Comparison of ENCODE assay signal across 9 cellular contexts in the genomic region with DNA sequence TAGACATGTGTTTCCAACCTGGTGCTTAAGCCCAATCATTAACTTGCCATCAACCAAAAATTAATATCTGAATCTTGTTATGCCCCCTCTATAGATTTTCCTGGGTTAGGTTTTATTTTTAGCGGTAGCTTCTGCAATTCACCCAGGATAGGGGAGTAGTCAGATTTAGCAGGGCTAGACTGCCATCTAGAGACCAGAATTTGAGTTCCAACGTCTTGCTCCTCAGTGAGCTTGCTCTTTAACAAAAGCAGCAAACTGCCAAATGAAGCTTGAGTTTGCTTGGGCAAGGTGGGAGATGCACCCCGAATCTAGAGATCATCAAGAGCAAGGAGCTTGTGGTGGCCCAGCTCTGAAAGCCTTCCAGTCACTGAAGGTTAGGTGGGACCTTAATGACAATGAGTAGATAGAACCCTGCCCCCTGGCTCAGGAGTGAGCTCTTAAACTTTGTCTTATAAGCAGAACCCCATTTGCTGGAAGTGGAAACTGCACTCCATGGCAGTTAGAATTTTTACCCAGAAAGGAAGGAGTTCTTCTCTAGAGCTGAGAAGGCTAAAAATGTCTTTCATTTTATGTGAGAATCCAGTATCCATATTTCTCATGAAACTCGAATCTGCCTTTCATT.
DNase-seq lines count a peak whose midpoint lies in the region; ATAC-seq and TF ChIP-seq lines count a peak whose summit lies in the region.
"Had no signal": no experiment of that assay in that cellular context is flagged by ENCODE, and none has a peak within 500 bp of the region (broad histone marks: within the 10 kb centered on the region; RNA-seq: fewer than 3 reads in every experiment).

No MANE protein-coding gene starts in this region.

- no peaks in the 10 kb centered on the region for H3K36me3 Mint-ChIP-seq in activated CD4-positive, alpha-beta T cell treated with anti-CD3 and anti-CD28 coated beads, Interleukin-2, amount 10 ng/mL, durations not matched to agents 7 days and 5 days (ENCODE audit: low read depth)
- no peaks in the 10 kb centered on the region for H3K36me3 Mint-ChIP-seq in T-helper 17 cell (ENCODE audit: low read depth)
- H3K36me3 Mint-ChIP-seq: activated naive CD8-positive, alpha-beta T cell had no signal

- no peaks in the 10 kb centered on the region for H3K9me2 ChIP-seq in SK-N-SH

- CTCF ChIA-PET in activated CD4-positive, alpha-beta T cell treated with anti-CD3 and anti-CD28 coated beads, Interleukin-2, amount 10 ng/mL, durations not matched to agents 7 days and 5 days (lab: Charles Lee) = no interaction called here
- CTCF ChIA-PET in SK-N-SH (lab: Yijun Ruan, JAX) = interaction anchor here (0.5 to 5.2 kb wide), 37 partner anchors 8 to 1572 kb away, joined by 3 to 34 read pairs (median 4); no protein-coding TSS in a partner anchor

- H3K27me3 ChIP-seq in SK-N-SH (ENCODE audit: insufficient read depth) = no peaks in the 10 kb centered on the region
- H3K27me3 ChIP-seq in osteoblast (ENCODE audit: insufficient read depth, low read length) = peaks cover 2% of the 10 kb centered on the region

- H3K9me3 Mint-ChIP-seq in activated CD4-positive, alpha-beta T cell treated with anti-CD3 and anti-CD28 coated beads, Interleukin-2, amount 10 ng/mL, durations not matched to agents 7 days and 5 days = no peaks in the 10 kb centered on the region

- H3K4me1 ChIP-seq in SK-N-SH (ENCODE audit: control insufficient read depth in 1 of 2, insufficient read depth in 2 of 2, low read depth in 1 of 2, low read length in 1 of 2) (peaks cover 0 to 13% of the 10 kb centered on the region in 2 experiments; a peak in 2 of 4 replicates), osteoblast (ENCODE audit: insufficient read depth, low read length) (no peaks in the 10 kb centered on the region)

- H3K4me3 ChIP-seq in SK-N-SH (ENCODE audit: low read depth in 2 of 2, low read length in 1 of 2) (no peak overlapping the region; a peak in 1 of 4 replicates), foreskin fibroblast (ENCODE audit: low read depth in 1 of 2, low read length in 2 of 2) (no peak overlapping the region), osteoblast (ENCODE audit: insufficient read depth, low read length) (no peak overlapping the region)

- H3K27me3 Mint-ChIP-seq in activated CD4-positive, alpha-beta T cell treated with anti-CD3 and anti-CD28 coated beads, Interleukin-2, amount 10 ng/mL, durations not matched to agents 7 days and 5 days = no peaks in the 10 kb centered on the region
- H3K27me3 Mint-ChIP-seq in T-helper 17 cell = no peaks in the 10 kb centered on the region
- H3K27me3 Mint-ChIP-seq: activated naive CD8-positive, alpha-beta T cell had no signal

- H3K9me3 ChIP-seq in SK-N-SH (no peaks in the 10 kb centered on the region), osteoblast (ENCODE audit: low read depth, low read length) (no peaks in the 10 kb centered on the region), T-helper 17 cell (ENCODE audit: control insufficient read depth, low read length, poor library complexity, severe bottlenecking) (no peaks in the 10 kb centered on the region)

- WGBS in SK-N-SH (ENCODE audit: low lambda C conversion rate) = 26% methylated on average over 4 of the region's 4 CpGs

- H3K4me3 Mint-ChIP-seq in activated CD4-positive, alpha-beta T cell treated with anti-CD3 and anti-CD28 coated beads, Interleukin-2, amount 10 ng/mL, durations not matched to agents 7 days and 5 days = no peak overlapping the region
- H3K4me3 Mint-ChIP-seq in T-helper 17 cell = no peak overlapping the region
- H3K4me3 Mint-ChIP-seq: activated naive CD8-positive, alpha-beta T cell had no signal

- POLR2A ChIA-PET in activated CD4-positive, alpha-beta T cell treated with anti-CD3 and anti-CD28 coated beads, Interleukin-2, amount 10 ng/mL, durations not matched to agents 7 days and 5 days (lab: Charles Lee) = no interaction called here
- POLR2A ChIA-PET in SK-N-SH (lab: Yijun Ruan, JAX) = interaction anchor here (0.8 kb wide), 1 partner anchor 490 kb away, joined by 3 read pairs; no protein-coding TSS in a partner anchor

- no peak overlapping the region for H3K9ac ChIP-seq in SK-N-SH

- no peak overlapping the region for H3K27ac Mint-ChIP-seq in activated CD4-positive, alpha-beta T cell treated with anti-CD3 and anti-CD28 coated beads, Interleukin-2, amount 10 ng/mL, durations not matched to agents 7 days and 5 days
- H3K27ac Mint-ChIP-seq in T-helper 17 cell = no peak overlapping the region
- H3K27ac Mint-ChIP-seq: activated naive CD8-positive, alpha-beta T cell had no signal

- H3K27ac ChIP-seq in SK-N-SH (ENCODE audit: low read depth in 2 of 2, low read length in 1 of 2) = no peak overlapping the region
- no peak overlapping the region for H3K27ac ChIP-seq in osteoblast (ENCODE audit: low read depth, low read length)

- ATAC-seq in GM19452 (IDR thresholded peaks at IDR 0.05; ENCODE audit: unreplicated experiment) (no peak), T-helper 17 cell (no peak)

- peak; percentile 73 for TF ChIP-seq CTCF in LNCAP (IDR thresholded peaks at IDR 0.05)
- peak; percentile 72 for TF ChIP-seq CTCF in SK-N-SH (IDR thresholded peaks at IDR 0.05)
- peak; percentile 62 for TF ChIP-seq CTCF in foreskin fibroblast (IDR thresholded peaks at IDR 0.05; ENCODE audit: low read depth, low read length)
- peak; percentile 69 for TF ChIP-seq CTCF in osteoblast (IDR thresholded peaks at IDR 0.05; ENCODE audit: extremely low read depth, low read depth, low read length)

- no peak overlapping the region for H2AFZ ChIP-seq in SK-N-SH (ENCODE audit: low read depth)
- H2AFZ ChIP-seq in osteoblast (ENCODE audit: low read length) = no peak overlapping the region

- no peaks in the 10 kb centered on the region for H3K4me1 Mint-ChIP-seq in activated CD4-positive, alpha-beta T cell treated with anti-CD3 and anti-CD28 coated beads, Interleukin-2, amount 10 ng/mL, durations not matched to agents 7 days and 5 days
- no peaks in the 10 kb centered on the region for H3K4me1 Mint-ChIP-seq in T-helper 17 cell

- DNase-seq in activated CD4-positive, alpha-beta T cell treated with anti-CD3 and anti-CD28 coated beads, Interleukin-2, amount 10 ng/mL, durations not matched to agents 7 days and 5 days = peak; percentile 7
- DNase-seq in activated CD4-positive, alpha-beta T cell treated with anti-CD3 and anti-CD28 coated beads for 4 hours = no peak
- DNase-seq in SK-N-SH = peak; percentile 49
- peak; percentile 45 to 87 for DNase-seq in foreskin fibroblast
- no peak for DNase-seq in osteoblast (ENCODE audit: insufficient read length, low spot score, missing footprints)
- no peak for DNase-seq in T-helper 17 cell

- H3K4me2 ChIP-seq in SK-N-SH (no peak overlapping the region), osteoblast (ENCODE audit: insufficient read depth, low read length) (no peak overlapping the region)

- no peak for TF ChIP-seq EP300 in SK-N-SH (IDR thresholded peaks at IDR 0.05; ENCODE audit: borderline replicate concordance in 1 of 2, low read depth in 1 of 2, low read length in 1 of 2)

- H3K36me3 ChIP-seq in SK-N-SH (replicated peaks in 1 of 2; ENCODE audit: control insufficient read depth in 1 of 2, insufficient read depth in 2 of 2, low read length in 1 of 2) = no peaks in the 10 kb centered on the region
- H3K36me3 ChIP-seq in osteoblast (ENCODE audit: insufficient read depth, low read length) = no peaks in the 10 kb centered on the region

- no peaks in the 10 kb centered on the region for H3K79me2 ChIP-seq in SK-N-SH (ENCODE audit: insufficient read depth)
- H3K79me2 ChIP-seq in osteoblast (ENCODE audit: insufficient read depth, low read length) = no peaks in the 10 kb centered on the region

- H4K20me1 ChIP-seq in SK-N-SH (ENCODE audit: insufficient read depth) = no peaks in the 10 kb centered on the region
- no peaks in the 10 kb centered on the region for H4K20me1 ChIP-seq in osteoblast (ENCODE audit: insufficient read depth, low read length)

- H3F3A ChIP-seq in SK-N-SH (replicated peaks; ENCODE audit: insufficient read depth) = peaks cover 7% of the 10 kb centered on the region

- peak; percentile 87 for TF ChIP-seq RAD21 in SK-N-SH (IDR thresholded peaks at IDR 0.05; ENCODE audit: low read length)

TF ChIP-seq in SK-N-SH, 30 proteins besides CTCF, POLR2A, EP300 and RAD21:
- TF ChIP-seq CHD2 (IDR thresholded peaks at IDR 0.05; ENCODE audit: low read length, partially characterized antibody) = peak; percentile 22
- TF ChIP-seq SMC3 (IDR thresholded peaks at IDR 0.05; ENCODE audit: low read depth, low read length) = peak; percentile 73
- no peak for TF ChIP-seq PBX3 (IDR thresholded peaks at IDR 0.05)

Comparison
In these comparisons a context has a peak if more than half of its experiments do, and no peak if none do; other contexts are left out.
1. DNase-seq: peak in activated CD4-positive, alpha-beta T cell treated with anti-CD3 and anti-CD28 coated beads, Interleukin-2, amount 10 ng/mL, durations not matched to agents 7 days and 5 days (single experiment), SK-N-SH (single experiment) and foreskin fibroblast (2 of 2); none in activated CD4-positive, alpha-beta T cell treated with anti-CD3 and anti-CD28 coated beads for 4 hours (0 of 2), osteoblast (single experiment) and T-helper 17 cell (0 of 3).
2. Peak in every context shown above with its lines, with median percentiles within 50 percentile points of each other: CTCF ChIP-seq.